15 cellular contexts compared by ENCODE assay signal in the genomic region with DNA sequence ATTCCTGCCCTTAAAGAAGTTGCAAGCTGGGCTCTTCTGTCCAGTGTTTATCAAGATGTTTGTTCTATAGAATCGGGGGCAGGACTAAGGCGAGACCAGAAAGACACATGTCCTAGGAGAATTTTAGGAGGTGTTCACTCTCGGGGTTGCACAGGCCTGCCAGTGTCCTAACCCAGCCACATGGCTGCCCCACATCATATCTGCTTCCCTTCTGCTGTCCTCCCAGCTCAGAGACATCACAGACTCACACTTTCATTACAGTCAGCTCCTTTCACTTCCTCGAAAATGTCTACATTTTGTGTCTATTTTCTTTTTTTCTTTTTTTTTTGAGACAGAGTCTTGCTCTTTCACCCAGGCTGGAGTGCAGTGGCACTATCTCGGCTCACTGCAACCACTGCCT. TPM values are rescaled to one million over a fixed set of nuclear protein-coding genes. Genes with fewer than 3 reads are reported as not detected.
DNase-seq lines count a peak whose midpoint lies in the region; ATAC-seq and TF ChIP-seq lines count a peak whose summit lies in the region.
"Had no signal": no experiment of that assay in that cellular context is flagged by ENCODE, and none has a peak within 500 bp of the region (broad histone marks: within the 10 kb centered on the region; RNA-seq: fewer than 3 reads in every experiment).

No MANE protein-coding gene starts in this region.

- no peaks in the 10 kb centered on the region for H3K27me3 Mint-ChIP-seq in activated B cell treated with CpG ODN at 0.5 μM for 24 hours
- peaks cover 2% of the 10 kb centered on the region for H3K27me3 Mint-ChIP-seq in activated CD8-positive, alpha-beta T cell treated with anti-CD3 and anti-CD28 coated beads for 36 hours
- H3K27me3 Mint-ChIP-seq: activated T-cell treated with anti-CD3 and anti-CD28 coated beads, Interleukin-2, amount 50 U/mL, for 24 hours had no signal

- intact Hi-C loops in activated B cell treated with CpG ODN at 0.5 μM for 24 hours (cut with micrococcal nuclease) = loop anchor here (5.0 kb wide), 1 partner anchor 322 kb away; no protein-coding TSS in a partner anchor
- intact Hi-C loops in activated CD8-positive, alpha-beta T cell treated with anti-CD3 and anti-CD28 coated beads for 36 hours (cut with micrococcal nuclease) = no loop called here

- CTCF ChIA-PET in activated B cell treated with CpG ODN at 0.5 μM for 24 hours (lab: Charles Lee) = interaction anchor here (1.7 kb wide), 1 partner anchor 10 kb away, joined by 11 read pairs; a partner anchor contains a TSS
- CTCF ChIA-PET in activated CD8-positive, alpha-beta T cell treated with anti-CD3 and anti-CD28 coated beads for 36 hours (lab: Charles Lee) = interaction anchor here (0.7 to 1.7 kb wide), 2 partner anchors 10 kb away, joined by 3 to 5 read pairs; a partner anchor contains a TSS

- H3K36me3 Mint-ChIP-seq in activated B cell treated with CpG ODN at 0.5 μM for 24 hours (ENCODE audit: low read depth) = no peaks in the 10 kb centered on the region
- no peaks in the 10 kb centered on the region for H3K36me3 Mint-ChIP-seq in activated CD8-positive, alpha-beta T cell treated with anti-CD3 and anti-CD28 coated beads for 36 hours (ENCODE audit: low read depth)
- H3K36me3 Mint-ChIP-seq: neural progenitor cell had no signal

- peak overlapping the region; percentile 11 for H3K4me3 Mint-ChIP-seq in activated B cell treated with CpG ODN at 0.5 μM for 24 hours
- no peak overlapping the region for H3K4me3 Mint-ChIP-seq in activated CD8-positive, alpha-beta T cell treated with anti-CD3 and anti-CD28 coated beads for 36 hours
- H3K4me3 Mint-ChIP-seq: activated T-cell treated with anti-CD3 and anti-CD28 coated beads, Interleukin-2, amount 50 U/mL, for 24 hours; HFFc6; neural progenitor cell had no signal

- H3K4me3 ChIP-seq in GM12865 (ENCODE audit: low read depth, low read length) = no peak overlapping the region
- H3K4me3 ChIP-seq: esophagus muscularis mucosa, neural progenitor cell had no signal

- peak; percentile 55 for ATAC-seq in GM19467 (IDR thresholded peaks at IDR 0.05; ENCODE audit: unreplicated experiment)
- peak; percentile 56 for ATAC-seq in HG03095 (IDR thresholded peaks at IDR 0.05; ENCODE audit: unreplicated experiment)
- ATAC-seq in activated B cell treated with CpG ODN at 0.5 μM for 24 hours (ENCODE audit: low read depth) = peak; percentile 84
- ATAC-seq in activated CD8-positive, alpha-beta T cell treated with anti-CD3 and anti-CD28 coated beads for 36 hours = no peak

- peak overlapping the region; percentile 71 for H3K27ac Mint-ChIP-seq in activated B cell treated with CpG ODN at 0.5 μM for 24 hours
- H3K27ac Mint-ChIP-seq in activated CD8-positive, alpha-beta T cell treated with anti-CD3 and anti-CD28 coated beads for 36 hours = no peak overlapping the region
- H3K27ac Mint-ChIP-seq: HFFc6, neural progenitor cell had no signal

- DNase-seq in GM12865 (ENCODE audit: low read depth) = peak; percentile 42
- DNase-seq in activated B cell treated with CpG ODN at 0.5 μM for 24 hours = no peak
- DNase-seq in activated CD8-positive, alpha-beta T cell treated with anti-CD3 and anti-CD28 coated beads for 36 hours = no peak
- no peak for DNase-seq in germinal center (ENCODE audit: low spot score)
- no peak for DNase-seq in DMS153 treated with DMSO at 0.1 percent for 48 hours (lab: John Stamatoyannopoulos, UW; ENCODE audit: unreplicated experiment)
- DNase-seq in NCI-H510A (lab: John Stamatoyannopoulos, UW) = no peak
- DNase-seq: activated T-cell treated with anti-CD3 and anti-CD28 coated beads, Interleukin-2, amount 50 U/mL, for 24 hours; brain microvascular endothelial cell; HFFc6; T-helper 9 cell had no signal

- POLR2A ChIA-PET in activated B cell treated with CpG ODN at 0.5 μM for 24 hours (lab: Charles Lee) = interaction anchor here (1.2 to 1.8 kb wide), 5 partner anchors 10 to 200 kb away, joined by 4 to 12 read pairs (median 7); a partner anchor contains a TSS
- POLR2A ChIA-PET in activated CD8-positive, alpha-beta T cell treated with anti-CD3 and anti-CD28 coated beads for 36 hours (lab: Charles Lee) = no interaction called here

- H3K4me1 Mint-ChIP-seq in activated B cell treated with CpG ODN at 0.5 μM for 24 hours = peaks cover 27% of the 10 kb centered on the region
- H3K4me1 Mint-ChIP-seq in activated CD8-positive, alpha-beta T cell treated with anti-CD3 and anti-CD28 coated beads for 36 hours (ENCODE audit: low read depth) = no peaks in the 10 kb centered on the region
- H3K4me1 Mint-ChIP-seq: neural progenitor cell had no signal

- no peaks in the 10 kb centered on the region for H3K9me3 Mint-ChIP-seq in activated B cell treated with CpG ODN at 0.5 μM for 24 hours
- H3K9me3 Mint-ChIP-seq in activated CD8-positive, alpha-beta T cell treated with anti-CD3 and anti-CD28 coated beads for 36 hours = no peaks in the 10 kb centered on the region
- H3K9me3 Mint-ChIP-seq: activated T-cell treated with anti-CD3 and anti-CD28 coated beads, Interleukin-2, amount 50 U/mL, for 24 hours; HFFc6; neural progenitor cell had no signal

- no peak for TF ChIP-seq CTCF in GM12865 (IDR thresholded peaks at IDR 0.05; ENCODE audit: insufficient read depth, low read depth, low read length, missing control alignments)
- TF ChIP-seq CTCF in activated B cell treated with CpG ODN at 0.5 μM for 24 hours (IDR thresholded peaks at IDR 0.05) = no peak
- TF ChIP-seq CTCF in activated CD8-positive, alpha-beta T cell treated with anti-CD3 and anti-CD28 coated beads for 36 hours (IDR thresholded peaks at IDR 0.05) = no peak

RNA-seq across cellular contexts. Expression of a gene that starts 10.7 kb away (rescaled TPM):
- not detected in 2 replicates for total RNA-seq in activated B cell treated with CpG ODN at 0.5 μM for 24 hours
- total RNA-seq in activated CD8-positive, alpha-beta T cell treated with anti-CD3 and anti-CD28 coated beads for 36 hours = not detected
- total RNA-seq: HFFc6, LHCN-M2 had no signal

RNA-seq across cellular contexts. Expression of a gene that starts 48.4 kb away (rescaled TPM):
- total RNA-seq in activated B cell treated with CpG ODN at 0.5 μM for 24 hours = 58.2 and 63.5 TPM in 2 replicates
- total RNA-seq in activated CD8-positive, alpha-beta T cell treated with anti-CD3 and anti-CD28 coated beads for 36 hours = 100 to 1,000 TPM; 138 to 141 TPM
